ENCODE assay signal across 18 cellular contexts in the genomic region with DNA sequence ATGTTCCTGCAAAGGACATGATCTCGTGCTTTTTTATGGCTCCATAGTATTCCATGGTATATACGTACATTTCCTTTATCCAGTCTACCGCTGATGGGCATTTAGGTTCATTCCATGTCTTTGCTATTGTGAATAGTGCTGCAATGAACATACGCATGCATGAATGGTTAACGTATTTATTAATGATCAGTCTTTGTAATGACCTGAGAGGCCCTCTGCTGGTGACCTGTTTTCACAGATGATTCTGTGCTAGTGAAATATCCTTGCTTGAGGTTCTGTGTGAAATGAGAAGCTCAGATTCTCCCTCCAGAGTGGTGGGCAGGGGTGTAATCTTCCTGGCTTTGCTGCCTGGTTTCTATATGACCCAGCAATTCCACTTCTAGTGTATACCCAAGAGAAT.
"Had no signal": no experiment of that assay in that cellular context is flagged by ENCODE, and none has a peak within 500 bp of the region (broad histone marks: within the 10 kb centered on the region; RNA-seq: fewer than 3 reads in every experiment).

No MANE protein-coding gene starts in this region.

- H3K36me3 ChIP-seq: right atrium auricular region, tibial nerve, vagina had no signal

- H3K9me3 ChIP-seq: body of pancreas, right atrium auricular region, tibial nerve, vagina had no signal

- H3K4me3 Mint-ChIP-seq: activated CD8-positive, alpha-beta memory T cell treated with anti-CD3 and anti-CD28 coated beads, Interleukin-2, amount 10 ng/mL, durations not matched to agents 7 days and 5 days; activated naive CD4-positive, alpha-beta T cell treated with anti-CD3 and anti-CD28 coated beads, Interleukin-2, amount 50 U/mL, for 24 hours; activated T-cell treated with anti-CD3 and anti-CD28 coated beads, Interleukin-2, amount 50 U/mL, for 24 hours; central memory CD8-positive, alpha-beta T cell; dendritic cell treated with granulocyte-macrophage colony-stimulating factor and Interleukin-4, amounts not matched to agents 40 ng/mL and 50 ng/mL, for 4 days; effector memory CD8-positive, alpha-beta T cell; naive B cell; stimulated activated memory B cell treated with anti-CD40 and anti-IgM and Interleukin-4, amounts not matched to agents 10 μg/mL and 1 μg/mL and 100 μg/mL, for 72 hours had no signal

- H3K36me3 Mint-ChIP-seq: activated naive CD4-positive, alpha-beta T cell treated with anti-CD3 and anti-CD28 coated beads, Interleukin-2, amount 50 U/mL, for 24 hours; naive B cell; stimulated activated memory B cell treated with anti-CD40 and anti-IgM and Interleukin-4, amounts not matched to agents 10 μg/mL and 1 μg/mL and 100 μg/mL, for 72 hours had no signal

- DNase-seq: activated CD8-positive, alpha-beta memory T cell treated with anti-CD3 and anti-CD28 coated beads, Interleukin-2, amount 10 ng/mL, durations not matched to agents 7 days and 5 days; activated effector memory CD4-positive, alpha-beta T cell treated with Interleukin-2 at 50 U/mL for 16 hours; activated T-cell treated with anti-CD3 and anti-CD28 coated beads, Interleukin-2, amount 50 U/mL, for 24 hours; body of pancreas; effector memory CD8-positive, alpha-beta T cell; erythroblast; left cardiac atrium; naive B cell; stimulated activated CD4-positive, alpha-beta T cell treated with anti-CD3 and anti-CD28 coated beads, Interleukin-1b, Interleukin-23, amount 100 ng/mL, for 48 hours had no signal

- H3K79me2 ChIP-seq: parathyroid adenoma had no signal

- H3K9me3 Mint-ChIP-seq: activated naive CD4-positive, alpha-beta T cell treated with anti-CD3 and anti-CD28 coated beads, Interleukin-2, amount 50 U/mL, for 24 hours; activated T-cell treated with anti-CD3 and anti-CD28 coated beads, Interleukin-2, amount 50 U/mL, for 24 hours; central memory CD8-positive, alpha-beta T cell; dendritic cell treated with granulocyte-macrophage colony-stimulating factor and Interleukin-4, amounts not matched to agents 40 ng/mL and 50 ng/mL, for 4 days; effector memory CD8-positive, alpha-beta T cell; naive B cell; stimulated activated memory B cell treated with anti-CD40 and anti-IgM and Interleukin-4, amounts not matched to agents 10 μg/mL and 1 μg/mL and 100 μg/mL, for 72 hours had no signal

- H3K27ac Mint-ChIP-seq: activated CD8-positive, alpha-beta memory T cell treated with anti-CD3 and anti-CD28 coated beads, Interleukin-2, amount 10 ng/mL, durations not matched to agents 7 days and 5 days; activated naive CD4-positive, alpha-beta T cell treated with anti-CD3 and anti-CD28 coated beads, Interleukin-2, amount 50 U/mL, for 24 hours; activated T-cell treated with anti-CD3 and anti-CD28 coated beads, Interleukin-2, amount 50 U/mL, for 24 hours; dendritic cell treated with granulocyte-macrophage colony-stimulating factor and Interleukin-4, amounts not matched to agents 40 ng/mL and 50 ng/mL, for 4 days; effector memory CD8-positive, alpha-beta T cell; stimulated activated memory B cell treated with anti-CD40 and anti-IgM and Interleukin-4, amounts not matched to agents 10 μg/mL and 1 μg/mL and 100 μg/mL, for 72 hours had no signal

- ATAC-seq: activated CD8-positive, alpha-beta memory T cell treated with anti-CD3 and anti-CD28 coated beads, Interleukin-2, amount 10 ng/mL, durations not matched to agents 7 days and 5 days; body of pancreas; effector memory CD8-positive, alpha-beta T cell; left cardiac atrium; stimulated activated memory B cell treated with anti-CD40 and anti-IgM and Interleukin-4, amounts not matched to agents 10 μg/mL and 1 μg/mL and 100 μg/mL, for 72 hours had no signal

- H3K27me3 ChIP-seq: body of pancreas, right atrium auricular region, tibial nerve, vagina had no signal

- H3K27me3 Mint-ChIP-seq: activated naive CD4-positive, alpha-beta T cell treated with anti-CD3 and anti-CD28 coated beads, Interleukin-2, amount 50 U/mL, for 24 hours; activated T-cell treated with anti-CD3 and anti-CD28 coated beads, Interleukin-2, amount 50 U/mL, for 24 hours; dendritic cell treated with granulocyte-macrophage colony-stimulating factor and Interleukin-4, amounts not matched to agents 40 ng/mL and 50 ng/mL, for 4 days had no signal

- H3K4me2 ChIP-seq: smooth muscle cell had no signal

- H3K4me3 ChIP-seq: body of pancreas, right atrium auricular region, smooth muscle cell, tibial nerve, vagina had no signal

- H3K4me1 Mint-ChIP-seq: activated CD8-positive, alpha-beta memory T cell treated with anti-CD3 and anti-CD28 coated beads, Interleukin-2, amount 10 ng/mL, durations not matched to agents 7 days and 5 days; activated naive CD4-positive, alpha-beta T cell treated with anti-CD3 and anti-CD28 coated beads, Interleukin-2, amount 50 U/mL, for 24 hours; central memory CD8-positive, alpha-beta T cell; naive B cell; stimulated activated memory B cell treated with anti-CD40 and anti-IgM and Interleukin-4, amounts not matched to agents 10 μg/mL and 1 μg/mL and 100 μg/mL, for 72 hours had no signal

- H3K4me1 ChIP-seq: body of pancreas, parathyroid adenoma, right atrium auricular region, tibial nerve, vagina had no signal

- H3K9ac ChIP-seq: parathyroid adenoma had no signal

- H2AFZ ChIP-seq: parathyroid adenoma had no signal

- H3K27ac ChIP-seq: body of pancreas, parathyroid adenoma, right atrium auricular region, tibial nerve, vagina had no signal
